Comparison of ENCODE assay signal across 22 cellular contexts in the genomic region with DNA sequence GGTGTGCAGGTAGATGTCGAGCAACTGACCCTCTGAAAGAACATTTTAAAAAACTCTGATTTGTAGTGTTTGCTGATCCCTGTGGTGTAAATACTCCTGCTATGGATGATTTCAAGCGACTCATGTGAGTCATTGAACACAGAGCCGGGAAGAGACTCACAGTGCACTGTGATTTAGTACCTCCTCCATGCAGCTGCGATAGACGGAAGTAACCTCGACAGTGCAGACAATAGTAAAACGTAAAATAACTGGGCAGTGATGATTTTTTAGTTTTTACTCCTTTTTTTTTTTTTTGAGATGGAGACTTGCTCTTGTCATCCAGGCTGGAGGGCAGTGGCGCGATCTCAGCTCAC. TPM values are rescaled to one million over a fixed set of nuclear protein-coding genes. Genes with fewer than 3 reads are reported as not detected.
DNase-seq lines count a peak whose midpoint lies in the region; ATAC-seq and TF ChIP-seq lines count a peak whose summit lies in the region.
"Had no signal": no experiment of that assay in that cellular context is flagged by ENCODE, and none has a peak within 500 bp of the region (broad histone marks: within the 10 kb centered on the region; RNA-seq: fewer than 3 reads in every experiment).

No MANE protein-coding gene starts in this region.

- no peaks in the 10 kb centered on the region for H3K27me3 Mint-ChIP-seq in CD8-positive, alpha-beta T cell (ENCODE audit: low read depth)
- H3K27me3 Mint-ChIP-seq in activated naive CD8-positive, alpha-beta T cell treated with anti-CD3 and anti-CD28 coated beads, Interleukin-2, amount 50 U/mL, for 24 hours, result no peaks in the 10 kb centered on the region
- H3K27me3 Mint-ChIP-seq: activated naive CD4-positive, alpha-beta T cell treated with anti-CD3 and anti-CD28 coated beads, Interleukin-2, amount 10 ng/mL, durations not matched to agents 7 days and 5 days had no signal

- DNase-seq in CD8-positive, alpha-beta T cell, result no peak
- no peak for DNase-seq in RWPE2 (ENCODE audit: low spot score)
- DNase-seq in activated naive CD8-positive, alpha-beta T cell treated with anti-CD3 and anti-CD28 coated beads, Interleukin-2, amount 50 U/mL, for 24 hours, result no peak
- DNase-seq in stimulated activated CD4-positive, alpha-beta T cell treated with anti-CD3 and anti-CD28 coated beads, Interleukin-4, amount 100 ng/mL, for 1 hour, result no peak
- DNase-seq in AG08395 (ENCODE audit: low spot score), result no peak
- DNase-seq: activated naive CD4-positive, alpha-beta T cell treated with anti-CD3 and anti-CD28 coated beads, Interleukin-2, amount 10 ng/mL, durations not matched to agents 7 days and 5 days; cortex of kidney; DMS 273 treated with DMSO at 0.1 percent for 48 hours; foreskin fibroblast; GM23248; hippocampal formation; NCI-H2227 treated with DMSO at 0.1 percent for 48 hours; small intestine; stimulated activated CD4-positive, alpha-beta T cell treated with anti-CD3 and anti-CD28 coated beads, Interleukin-4, amount 100 ng/mL, for 4 hours; WERI-Rb-1 had no signal

- CTCF ChIA-PET in CD8-positive, alpha-beta T cell (lab: Charles Lee), result interaction anchor here (0.7 to 10.1 kb wide), 9 partner anchors 9 to 788 kb away, joined by 3 to 94 read pairs (median 3); partner anchors contain the start of genes TBKBP1 and TBX21

- H3K9me3 Mint-ChIP-seq in CD8-positive, alpha-beta T cell, result no peaks in the 10 kb centered on the region
- no peaks in the 10 kb centered on the region for H3K9me3 Mint-ChIP-seq in activated naive CD8-positive, alpha-beta T cell treated with anti-CD3 and anti-CD28 coated beads, Interleukin-2, amount 50 U/mL, for 24 hours
- H3K9me3 Mint-ChIP-seq: activated naive CD4-positive, alpha-beta T cell treated with anti-CD3 and anti-CD28 coated beads, Interleukin-2, amount 10 ng/mL, durations not matched to agents 7 days and 5 days; naive thymus-derived CD8-positive, alpha-beta T cell had no signal

- peak overlapping the region; percentile 28; the same call in 1 of the 2 replicates for H3K27ac ChIP-seq in BLaER1
- H3K27ac ChIP-seq in CD8-positive, alpha-beta T cell (ENCODE audit: low read depth, low read length), result peak overlapping the region; percentile 19
- no peak overlapping the region for H3K27ac ChIP-seq in RWPE2 (ENCODE audit: poor library complexity, severe bottlenecking)
- H3K27ac ChIP-seq: GM23248, prostate gland, WERI-Rb-1 had no signal

- H3K27me3 ChIP-seq in BLaER1 (no peaks in the 10 kb centered on the region), RWPE2 (ENCODE audit: insufficient read depth, poor library complexity, severe bottlenecking) (peaks cover 41% of the 10 kb centered on the region)
- H3K27me3 ChIP-seq in CD8-positive, alpha-beta T cell (ENCODE audit: insufficient read depth, low read length), result no peaks in the 10 kb centered on the region

- H3K4me1 ChIP-seq in BLaER1 (peaks cover 75% of the 10 kb centered on the region), RWPE2 (ENCODE audit: insufficient read depth, poor library complexity, severe bottlenecking) (no peaks in the 10 kb centered on the region)
- peaks cover 15% of the 10 kb centered on the region for H3K4me1 ChIP-seq in CD8-positive, alpha-beta T cell (ENCODE audit: insufficient read depth, low read length)
- H3K4me1 ChIP-seq: prostate gland had no signal

- peaks cover 11% of the 10 kb centered on the region for H3K36me3 Mint-ChIP-seq in CD8-positive, alpha-beta T cell
- peaks cover 63% of the 10 kb centered on the region for H3K36me3 Mint-ChIP-seq in activated naive CD8-positive, alpha-beta T cell treated with anti-CD3 and anti-CD28 coated beads, Interleukin-2, amount 50 U/mL, for 24 hours (ENCODE audit: low read depth)
- H3K36me3 Mint-ChIP-seq: brain had no signal

- peak overlapping the region; percentile 13 for H3K4me3 Mint-ChIP-seq in CD8-positive, alpha-beta T cell
- peak overlapping the region; percentile 43 for H3K4me3 Mint-ChIP-seq in activated naive CD8-positive, alpha-beta T cell treated with anti-CD3 and anti-CD28 coated beads, Interleukin-2, amount 50 U/mL, for 24 hours
- H3K4me3 Mint-ChIP-seq: activated naive CD4-positive, alpha-beta T cell treated with anti-CD3 and anti-CD28 coated beads, Interleukin-2, amount 10 ng/mL, durations not matched to agents 7 days and 5 days had no signal

- POLR2A ChIA-PET in CD8-positive, alpha-beta T cell (lab: Charles Lee), result interaction anchor here (1.4 kb wide), 1 partner anchor 9 kb away, joined by 4 read pairs; the partner anchor contains the start of gene TBX21

- H3K9me3 ChIP-seq in BLaER1 (no peaks in the 10 kb centered on the region), RWPE2 (ENCODE audit: severe bottlenecking) (no peaks in the 10 kb centered on the region)
- no peaks in the 10 kb centered on the region for H3K9me3 ChIP-seq in CD8-positive, alpha-beta T cell (ENCODE audit: low read length)
- H3K9me3 ChIP-seq: prostate gland had no signal

- peak overlapping the region; percentile 91 for H3K4me2 ChIP-seq in BLaER1

- TF ChIP-seq CTCF in CD8-positive, alpha-beta T cell (IDR thresholded peaks at IDR 0.05), result no peak
- TF ChIP-seq CTCF in RWPE2 (IDR thresholded peaks at IDR 0.05; ENCODE audit: poor library complexity, severe bottlenecking), result no peak

- peak overlapping the region; percentile 79 for H3K27ac Mint-ChIP-seq in CD8-positive, alpha-beta T cell
- peak overlapping the region; percentile 73 for H3K27ac Mint-ChIP-seq in activated naive CD8-positive, alpha-beta T cell treated with anti-CD3 and anti-CD28 coated beads, Interleukin-2, amount 50 U/mL, for 24 hours
- H3K27ac Mint-ChIP-seq: activated naive CD4-positive, alpha-beta T cell treated with anti-CD3 and anti-CD28 coated beads, Interleukin-2, amount 10 ng/mL, durations not matched to agents 7 days and 5 days had no signal

- ATAC-seq in CD8-positive, alpha-beta T cell, result peak; percentile 58
- ATAC-seq in RWPE2 (ENCODE audit: low read depth) (peak; percentile 17; the same call in 1 of the 3 replicates), GM21576 (IDR thresholded peaks at IDR 0.05; ENCODE audit: unreplicated experiment) (no peak)
- no peak for ATAC-seq in activated naive CD8-positive, alpha-beta T cell treated with anti-CD3 and anti-CD28 coated beads, Interleukin-2, amount 50 U/mL, for 24 hours

- H3K9ac ChIP-seq in BLaER1, result no peak overlapping the region
- H3K9ac ChIP-seq: GM23248 had no signal

- no peaks in the 10 kb centered on the region for H4K20me1 ChIP-seq in BLaER1

- no peak overlapping the region for H3K4me3 ChIP-seq in BLaER1
- H3K4me3 ChIP-seq in CD8-positive, alpha-beta T cell (ENCODE audit: low read depth, low read length), result no peak overlapping the region
- no peak overlapping the region for H3K4me3 ChIP-seq in RWPE2 (ENCODE audit: severe bottlenecking)
- H3K4me3 ChIP-seq: GM23248, prostate gland had no signal

- H3K4me1 Mint-ChIP-seq in CD8-positive, alpha-beta T cell (ENCODE audit: low read depth), result peaks cover 31% of the 10 kb centered on the region
- peaks cover 57% of the 10 kb centered on the region for H3K4me1 Mint-ChIP-seq in activated naive CD8-positive, alpha-beta T cell treated with anti-CD3 and anti-CD28 coated beads, Interleukin-2, amount 50 U/mL, for 24 hours
- H3K4me1 Mint-ChIP-seq: brain had no signal

- H3K36me3 ChIP-seq in BLaER1 (no peaks in the 10 kb centered on the region), RWPE2 (ENCODE audit: low read depth) (no peaks in the 10 kb centered on the region)
- no peaks in the 10 kb centered on the region for H3K36me3 ChIP-seq in CD8-positive, alpha-beta T cell (ENCODE audit: insufficient read depth, low read length)
- H3K36me3 ChIP-seq: prostate gland, WERI-Rb-1 had no signal

- intact Hi-C loops in CD8-positive, alpha-beta T cell (cut with DNase I, micrococcal nuclease), result loop anchor here (1.0 kb wide), 3 partner anchors 8 to 77 kb away; partner anchors contain the start of gene TBX21 (in 1 of the 2)

RNA-seq across cellular contexts. Expression of gene TBX21, which starts 8.7 kb away (rescaled TPM):
- total RNA-seq in CD8-positive, alpha-beta T cell, result 10 to 100 TPM; 37.0 to 39.1 TPM
- total RNA-seq: endothelial cell of umbilical vein, GM23248, lung microvascular endothelial cell had no signal

RNA-seq across cellular contexts. Expression of gene TBKBP1, which starts 47.8 kb away (rescaled TPM):
- total RNA-seq in CD8-positive, alpha-beta T cell, result 1 to 10 TPM; 5.2 TPM

Comparison
In these comparisons a context has a peak if more than half of its experiments do, and no peak if none do; other contexts are left out.
1. ATAC-seq: peak in CD8-positive, alpha-beta T cell (single experiment) and RWPE2 (single experiment); none in activated naive CD8-positive, alpha-beta T cell treated with anti-CD3 and anti-CD28 coated beads, Interleukin-2, amount 50 U/mL, for 24 hours (single experiment) and GM21576 (single experiment).